ENCODE assay signal across 22 cellular contexts in the genomic region with DNA sequence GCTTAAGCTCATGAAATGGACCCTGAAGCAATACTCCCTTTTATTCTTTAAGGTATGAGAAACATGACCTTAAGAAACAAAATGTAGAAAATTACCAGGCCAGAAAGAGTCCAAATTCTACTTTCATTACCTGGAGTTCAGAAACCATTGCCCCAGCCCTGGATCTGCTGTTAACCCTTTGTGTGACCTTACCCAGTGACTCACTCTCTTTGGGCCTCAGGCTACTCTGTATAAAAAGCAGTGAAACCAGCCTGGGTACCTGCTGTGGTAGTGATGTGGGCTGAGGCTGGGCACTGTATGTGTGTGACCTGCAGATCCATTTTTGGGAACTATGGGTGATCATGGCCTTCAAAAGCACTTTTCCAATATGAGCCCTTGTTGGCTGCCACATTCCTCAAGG. TPM values are rescaled to one million over a fixed set of nuclear protein-coding genes. Genes with fewer than 3 reads are reported as not detected.
A peak's percentile ranks its signal among the peaks of the same experiment; 100 is the strongest.
DNase-seq lines count a peak whose midpoint lies in the region; ATAC-seq and TF ChIP-seq lines count a peak whose summit lies in the region.
"Had no signal": no experiment of that assay in that cellular context is flagged by ENCODE, and none has a peak within 500 bp of the region (broad histone marks: within the 10 kb centered on the region; RNA-seq: fewer than 3 reads in every experiment).

No MANE protein-coding gene starts in this region.

- no peak overlapping the region for H3K4me3 Mint-ChIP-seq in activated T-helper 17 cell treated with anti-CD3 and anti-CD28 coated beads, Interleukin-2, amount 50 U/mL, for 72 hours
- H3K4me3 Mint-ChIP-seq: CD4-positive, alpha-beta T cell; dendritic cell treated with granulocyte-macrophage colony-stimulating factor and Interleukin-4, amounts not matched to agents 40 ng/mL and 50 ng/mL, for 4 days; HFFc6 had no signal

- peaks cover 3 to 92% of the 10 kb centered on the region in 2 donors for H3K36me3 ChIP-seq in psoas muscle (ENCODE audit: insufficient read depth in 1 of 2, low read depth in 1 of 2)

- peak; percentile 46 for ATAC-seq in activated T-helper 17 cell treated with anti-CD3 and anti-CD28 coated beads, Interleukin-2, amount 50 U/mL, for 72 hours (replicated peaks)
- peak; percentile 85 for ATAC-seq in foreskin keratinocyte
- ATAC-seq in GM19328 (IDR thresholded peaks at IDR 0.05; ENCODE audit: unreplicated experiment): no peak
- ATAC-seq in psoas muscle: no peak
- ATAC-seq: upper lobe of right lung had no signal

- H3K9me3 ChIP-seq in psoas muscle: no peaks in the 10 kb centered on the region
- H3K9me3 ChIP-seq: upper lobe of right lung had no signal

- H3K4me3 ChIP-seq in psoas muscle: no peak overlapping the region
- H3K4me3 ChIP-seq: cardiac muscle cell, upper lobe of right lung had no signal

- TF ChIP-seq CTCF in foreskin keratinocyte (conservative IDR thresholded peaks at IDR 0.05) (no peak), psoas muscle (IDR thresholded peaks at IDR 0.05) (no peak)

- H3K27ac ChIP-seq in foreskin keratinocyte (no peak overlapping the region), psoas muscle (no peak overlapping the region)
- H3K27ac ChIP-seq: cardiac muscle cell, upper lobe of right lung had no signal

- DNase-seq in EL: peak; percentile 43
- peak; percentile 100 for DNase-seq in HPDE6-E6E7 (ENCODE audit: extremely low spot score)
- peak; percentile 32 to 69 for DNase-seq in foreskin keratinocyte
- DNase-seq in NCI-H345 (lab: John Stamatoyannopoulos, UW): no peak
- no peak for DNase-seq in DMS79 treated with DMSO at 0.1 percent for 48 hours (lab: John Stamatoyannopoulos, UW)
- no peak for DNase-seq in psoas muscle
- DNase-seq: activated CD4-positive, alpha-beta T cell treated with anti-CD3 and anti-CD28 coated beads, Interleukin-2, amount 50 U/mL, for 48 hours; activated naive CD4-positive, alpha-beta T cell treated with Interleukin-2 at 50 U/mL for 16 hours; CD4-positive, alpha-beta T cell; GDM1; glutamatergic neuron; HFFc6; KBM-7; kidney; NCI-H2171 treated with DMSO at 0.1 percent for 48 hours; stimulated activated CD8-positive, alpha-beta memory T cell treated with anti-CD3 and anti-CD28 coated beads, Interleukin-4, amount 100 ng/mL, for 48 hours; upper lobe of right lung had no signal

- no peaks in the 10 kb centered on the region for H3K27me3 Mint-ChIP-seq in activated T-helper 17 cell treated with anti-CD3 and anti-CD28 coated beads, Interleukin-2, amount 50 U/mL, for 72 hours
- H3K27me3 Mint-ChIP-seq: CD4-positive, alpha-beta T cell; dendritic cell treated with granulocyte-macrophage colony-stimulating factor and Interleukin-4, amounts not matched to agents 40 ng/mL and 50 ng/mL, for 4 days; progenitor cell of endocrine pancreas had no signal

- H3K27me3 ChIP-seq in foreskin keratinocyte: no peaks in the 10 kb centered on the region
- H3K27me3 ChIP-seq in psoas muscle (ENCODE audit: insufficient read depth in 3 of 3, low read length in 2 of 3): no peaks in the 10 kb centered on the region
- H3K27me3 ChIP-seq: cardiac muscle cell, upper lobe of right lung had no signal

- H3K36me3 Mint-ChIP-seq in activated T-helper 17 cell treated with anti-CD3 and anti-CD28 coated beads, Interleukin-2, amount 50 U/mL, for 72 hours (ENCODE audit: low read depth): peaks cover 90% of the 10 kb centered on the region

- H3K27ac Mint-ChIP-seq in activated T-helper 17 cell treated with anti-CD3 and anti-CD28 coated beads, Interleukin-2, amount 50 U/mL, for 72 hours: no peak overlapping the region
- H3K27ac Mint-ChIP-seq: CD4-positive, alpha-beta T cell; dendritic cell treated with granulocyte-macrophage colony-stimulating factor and Interleukin-4, amounts not matched to agents 40 ng/mL and 50 ng/mL, for 4 days; HFFc6; progenitor cell of endocrine pancreas had no signal

- intact Hi-C loops in psoas muscle (cut with DNase I): no loop called here

- H3K4me1 ChIP-seq in foreskin keratinocyte: peaks cover 6% of the 10 kb centered on the region
- peaks cover 7% of the 10 kb centered on the region for H3K4me1 ChIP-seq in psoas muscle
- H3K4me1 ChIP-seq: upper lobe of right lung had no signal

- H3K9me3 Mint-ChIP-seq in activated T-helper 17 cell treated with anti-CD3 and anti-CD28 coated beads, Interleukin-2, amount 50 U/mL, for 72 hours: no peaks in the 10 kb centered on the region
- H3K9me3 Mint-ChIP-seq: CD4-positive, alpha-beta T cell; dendritic cell treated with granulocyte-macrophage colony-stimulating factor and Interleukin-4, amounts not matched to agents 40 ng/mL and 50 ng/mL, for 4 days; HFFc6 had no signal

- H3K4me1 Mint-ChIP-seq in activated T-helper 17 cell treated with anti-CD3 and anti-CD28 coated beads, Interleukin-2, amount 50 U/mL, for 72 hours: peaks cover 6% of the 10 kb centered on the region

RNA-seq across cellular contexts. Expression of gene SLC9A8, which starts 47.2 kb away (rescaled TPM):
- 10 to 100 TPM; 17.7 to 18.3 TPM for total RNA-seq in activated T-helper 17 cell treated with anti-CD3 and anti-CD28 coated beads, Interleukin-2, amount 50 U/mL, for 72 hours
- 3.7 and 5.9 TPM in 2 replicates for total RNA-seq in foreskin keratinocyte
- 1.7 and 2.3 TPM in 2 replicates for polyA plus RNA-seq in foreskin keratinocyte
- total RNA-seq in psoas muscle: 10 to 100 TPM in 3 of 4 donors, 1 to 10 TPM in 1; 8.2 to 19.4 (median 11.2) TPM
- polyA plus RNA-seq in psoas muscle: 10 to 100 TPM in 1 of 3 donors, 1 to 10 TPM in 2; 6.1 to 11.4 (median 6.3) TPM

RNA-seq across cellular contexts. Expression of gene SPATA2, which starts 55.5 kb away (rescaled TPM):
- total RNA-seq in activated T-helper 17 cell treated with anti-CD3 and anti-CD28 coated beads, Interleukin-2, amount 50 U/mL, for 72 hours: 10 to 100 TPM in 1 of 2 donors, 1 to 10 TPM in 1; 5.5 to 10.3 TPM
- total RNA-seq in foreskin keratinocyte (5.6 and 5.7 TPM in 2 replicates), psoas muscle (10 to 100 TPM in 2 of 4 donors, 1 to 10 TPM in 2; 6.7 to 16.3 (median 10.3) TPM)
- polyA plus RNA-seq in foreskin keratinocyte (4.6 and 5.0 TPM in 2 replicates), psoas muscle (10 to 100 TPM in 1 of 3 donors, 1 to 10 TPM in 2; 7.8 to 15.0 (median 8.1) TPM)

Comparison
In these comparisons a context has a peak if more than half of its experiments do, and no peak if none do; other contexts are left out.
1. DNase-seq: peak in EL (single experiment), HPDE6-E6E7 (single experiment) and foreskin keratinocyte (2 of 2); none in NCI-H345 (single experiment), DMS79 treated with DMSO at 0.1 percent for 48 hours (single experiment) and psoas muscle (0 of 2).
2. ATAC-seq: peak in activated T-helper 17 cell treated with anti-CD3 and anti-CD28 coated beads, Interleukin-2, amount 50 U/mL, for 72 hours (single experiment) and foreskin keratinocyte (single experiment); none in GM19328 (single experiment) and psoas muscle (0 of 4).